15 cellular contexts compared by ENCODE assay signal in the genomic region with DNA sequence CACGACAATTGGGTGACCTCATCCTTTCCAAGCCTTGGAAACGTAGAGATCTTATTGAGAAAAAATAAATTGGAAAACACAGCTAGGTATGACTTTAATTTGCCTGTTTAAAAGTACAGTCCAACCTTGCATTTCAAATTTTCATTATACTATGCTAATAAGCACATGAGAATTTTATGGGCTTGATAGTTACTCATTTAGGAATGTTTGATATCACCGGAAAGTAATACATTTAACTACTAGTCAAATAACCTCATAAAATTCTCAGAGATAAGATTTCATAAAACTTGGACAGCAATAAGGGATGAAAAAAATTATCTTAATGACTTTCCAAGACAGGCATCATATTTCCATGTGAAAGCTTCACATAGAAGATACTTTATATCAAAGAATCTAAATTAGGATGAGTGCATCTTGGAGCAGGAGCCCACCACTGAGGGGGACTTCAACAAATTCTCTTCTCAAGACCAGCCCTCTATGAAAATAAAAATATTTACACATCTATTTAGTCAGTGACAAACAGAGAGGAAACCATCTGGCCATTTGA.
DNase-seq lines count a peak whose midpoint lies in the region; ATAC-seq and TF ChIP-seq lines count a peak whose summit lies in the region.
"Had no signal": no experiment of that assay in that cellular context is flagged by ENCODE, and none has a peak within 500 bp of the region (broad histone marks: within the 10 kb centered on the region; RNA-seq: fewer than 3 reads in every experiment).

No MANE protein-coding gene starts in this region.

- DNase-seq in GM23338 (ENCODE audit: low spot score) (no peak), WERI-Rb-1 (no peak), CD1c-positive myeloid dendritic cell (ENCODE audit: extremely low spot score) (no peak)
- DNase-seq in activated naive CD4-positive, alpha-beta T cell treated with anti-CD3 and anti-CD28 coated beads, Interleukin-2, amount 50 U/mL, for 16 hours = no peak
- no peak for DNase-seq in stimulated activated CD4-positive, alpha-beta T cell treated with anti-CD3 and anti-CD28 coated beads, Interleukin-15, amount 100 ng/mL, for 24 hours
- DNase-seq: Caco-2; CD8-positive, alpha-beta memory T cell; DND-41; GDM1; GM23248; HFFc6 had no signal

- peaks cover 6% of the 10 kb centered on the region; the same call in 1 of the 2 replicates for H3K4me1 ChIP-seq in GM23338 (ENCODE audit: insufficient read depth)
- peaks cover 12% of the 10 kb centered on the region for H3K4me1 ChIP-seq in HEK293 (ENCODE audit: control insufficient read depth, insufficient read depth, low read length)
- peaks cover 50% of the 10 kb centered on the region for H3K4me1 ChIP-seq in parathyroid adenoma
- H3K4me1 ChIP-seq: Caco-2 had no signal

- H3K9ac ChIP-seq in parathyroid adenoma = no peak overlapping the region
- H3K9ac ChIP-seq: GM23248 had no signal

- H3K4me3 Mint-ChIP-seq in GM23338 = no peak overlapping the region
- H3K4me3 Mint-ChIP-seq: CD14-positive monocyte; CD8-positive, alpha-beta memory T cell; HFFc6 had no signal

- H3F3A ChIP-seq in GM23338 (replicated peaks; ENCODE audit: low read depth) = no peaks in the 10 kb centered on the region

- H3K27me3 Mint-ChIP-seq in GM23338 (ENCODE audit: insufficient read depth, low read depth, poor library complexity) = peaks cover 2% of the 10 kb centered on the region
- H3K27me3 Mint-ChIP-seq: CD8-positive, alpha-beta memory T cell had no signal

- no peaks in the 10 kb centered on the region for H3K27me3 ChIP-seq in GM23338 (ENCODE audit: insufficient read depth)
- H3K27me3 ChIP-seq in WERI-Rb-1 (ENCODE audit: insufficient read depth, low read depth, severe bottlenecking) = no peaks in the 10 kb centered on the region
- H3K27me3 ChIP-seq in parathyroid adenoma (ENCODE audit: control insufficient read depth, insufficient read depth, low read length) = no peaks in the 10 kb centered on the region

- no peaks in the 10 kb centered on the region for H3K36me3 Mint-ChIP-seq in GM23338 (ENCODE audit: low read depth)
- H3K36me3 Mint-ChIP-seq: CD14-positive monocyte; CD8-positive, alpha-beta memory T cell had no signal

- POLR2A ChIA-PET in HEK293 (lab: Yijun Ruan, JAX) = interaction anchor here (1.0 to 2.3 kb wide), 4 partner anchors 78 to 236 kb away, joined by 3 to 31 read pairs (median 6); a partner anchor contains a TSS

- H3K4me3 ChIP-seq in GM23338 (no peak overlapping the region), HEK293 (ENCODE audit: low read depth, low read length) (no peak overlapping the region), WERI-Rb-1 (ENCODE audit: low read depth, low read length) (no peak overlapping the region), parathyroid adenoma (ENCODE audit: low read depth, low read length) (no peak overlapping the region)
- H3K4me3 ChIP-seq: GM23248, HAP-1 had no signal

- no peaks in the 10 kb centered on the region for H4K20me1 ChIP-seq in GM23338 (replicated peaks; ENCODE audit: insufficient read depth)

- peaks cover 4% of the 10 kb centered on the region; the same call in 2 of the 3 replicates for H3K4me1 Mint-ChIP-seq in GM23338
- H3K4me1 Mint-ChIP-seq: CD14-positive monocyte; CD8-positive, alpha-beta memory T cell had no signal

- H3K79me2 ChIP-seq in GM23338 (replicated peaks; ENCODE audit: insufficient read depth) = no peaks in the 10 kb centered on the region
- no peaks in the 10 kb centered on the region for H3K79me2 ChIP-seq in parathyroid adenoma

- TF ChIP-seq CTCF in GM23338 (conservative IDR thresholded peaks at IDR 0.05; ENCODE audit: low read depth in 2 of 2) = no peak
- TF ChIP-seq CTCF in HEK293 (tag by site-specific recombination; IDR thresholded peaks at IDR 0.05) = no peak
- no peak for TF ChIP-seq CTCF in WERI-Rb-1 (IDR thresholded peaks at IDR 0.05; ENCODE audit: low read depth, low read length)
- TF ChIP-seq CTCF in parathyroid adenoma (IDR thresholded peaks at IDR 0.05) = no peak

- H3K36me3 ChIP-seq in GM23338 (ENCODE audit: insufficient read depth) (no peaks in the 10 kb centered on the region), HEK293 (ENCODE audit: control insufficient read depth in 2 of 2, insufficient read depth in 1 of 2, low read length in 2 of 2) (no peaks in the 10 kb centered on the region), WERI-Rb-1 (no peaks in the 10 kb centered on the region), parathyroid adenoma (ENCODE audit: control insufficient read depth, insufficient read depth, low read length) (no peaks in the 10 kb centered on the region)
- H3K36me3 ChIP-seq: HAP-1 had no signal

- H2AFZ ChIP-seq in GM23338 = peak overlapping the region; percentile 40; the same call in 1 of the 2 replicates
- peak overlapping the region; percentile 50 for H2AFZ ChIP-seq in parathyroid adenoma
- H2AFZ ChIP-seq: GM23248 had no signal

- no peak overlapping the region for H3K4me2 ChIP-seq in GM23338
- H3K4me2 ChIP-seq in parathyroid adenoma (ENCODE audit: low read length) = no peak overlapping the region

- no peaks in the 10 kb centered on the region for H3K9me2 ChIP-seq in GM23338 (ENCODE audit: insufficient read depth)

- no peak for ATAC-seq in GM23338

- no peak overlapping the region for H3K27ac Mint-ChIP-seq in GM23338
- H3K27ac Mint-ChIP-seq: CD14-positive monocyte; CD8-positive, alpha-beta memory T cell; HFFc6 had no signal

- CTCF ChIA-PET in HEK293 (lab: Yijun Ruan, JAX) = interaction anchor here (0.7 to 1.8 kb wide), 5 partner anchors 9 to 241 kb away, joined by 3 to 7 read pairs (median 3); no protein-coding TSS in a partner anchor

- H3K27ac ChIP-seq in GM23338 (ENCODE audit: low read depth) (no peak overlapping the region), HEK293 (ENCODE audit: extremely low read depth, low read depth, low read length) (peak overlapping the region; percentile 11), WERI-Rb-1 (peak overlapping the region; percentile 16; the same call in 1 of the 2 replicates), parathyroid adenoma (peak overlapping the region; percentile 56)
- H3K27ac ChIP-seq: GM23248 had no signal

- no peaks in the 10 kb centered on the region for H3K9me3 ChIP-seq in HEK293 (ENCODE audit: control insufficient read depth, insufficient read depth, low read depth, low read length)
- no peaks in the 10 kb centered on the region for H3K9me3 ChIP-seq in WERI-Rb-1 (ENCODE audit: severe bottlenecking)
- no peaks in the 10 kb centered on the region for H3K9me3 ChIP-seq in parathyroid adenoma (ENCODE audit: control insufficient read depth, low read length)
- H3K9me3 ChIP-seq: Caco-2, HAP-1 had no signal

- H3K9me3 Mint-ChIP-seq in GM23338 = no peaks in the 10 kb centered on the region
- H3K9me3 Mint-ChIP-seq: CD14-positive monocyte had no signal

TF ChIP-seq in GM23338, 12 proteins besides CTCF, POLR2A, EP300 and RAD21 (continues in another document):
- TF ChIP-seq ZNF114 (CRISPR knock-in tag; IDR thresholded peaks at IDR 0.05) (no peak), EZH2phosphoT487 (IDR thresholded peaks at IDR 0.05; ENCODE audit: unreplicated experiment) (no peak), ZNF331 (CRISPR knock-in tag; IDR thresholded peaks at IDR 0.05; ENCODE audit: low read depth) (no peak), CREB1 (CRISPR knock-in tag; IDR thresholded peaks at IDR 0.05; ENCODE audit: low read depth) (no peak), POLR2AphosphoS5 (IDR thresholded peaks at IDR 0.05; ENCODE audit: low read depth) (no peak)

TF ChIP-seq in HEK293, 187 proteins besides CTCF, POLR2A, EP300 and RAD21 (continues in another document):
- no peak for TF ChIP-seq ZNF654 (tag by site-specific recombination; IDR thresholded peaks at IDR 0.05; ENCODE audit: low read depth)
- TF ChIP-seq, protein P1, sequence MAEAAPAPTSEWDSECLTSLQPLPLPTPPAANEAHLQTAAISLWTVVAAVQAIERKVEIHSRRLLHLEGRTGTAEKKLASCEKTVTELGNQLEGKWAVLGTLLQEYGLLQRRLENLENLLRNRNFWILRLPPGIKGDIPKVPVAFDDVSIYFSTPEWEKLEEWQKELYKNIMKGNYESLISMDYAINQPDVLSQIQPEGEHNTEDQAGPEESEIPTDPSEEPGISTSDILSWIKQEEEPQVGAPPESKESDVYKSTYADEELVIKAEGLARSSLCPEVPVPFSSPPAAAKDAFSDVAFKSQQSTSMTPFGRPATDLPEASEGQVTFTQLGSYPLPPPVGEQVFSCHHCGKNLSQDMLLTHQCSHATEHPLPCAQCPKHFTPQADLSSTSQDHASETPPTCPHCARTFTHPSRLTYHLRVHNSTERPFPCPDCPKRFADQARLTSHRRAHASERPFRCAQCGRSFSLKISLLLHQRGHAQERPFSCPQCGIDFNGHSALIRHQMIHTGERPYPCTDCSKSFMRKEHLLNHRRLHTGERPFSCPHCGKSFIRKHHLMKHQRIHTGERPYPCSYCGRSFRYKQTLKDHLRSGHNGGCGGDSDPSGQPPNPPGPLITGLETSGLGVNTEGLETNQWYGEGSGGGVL (tag by site-specific recombination; IDR thresholded peaks at IDR 0.05) = no peak
- TF ChIP-seq, protein P2, sequence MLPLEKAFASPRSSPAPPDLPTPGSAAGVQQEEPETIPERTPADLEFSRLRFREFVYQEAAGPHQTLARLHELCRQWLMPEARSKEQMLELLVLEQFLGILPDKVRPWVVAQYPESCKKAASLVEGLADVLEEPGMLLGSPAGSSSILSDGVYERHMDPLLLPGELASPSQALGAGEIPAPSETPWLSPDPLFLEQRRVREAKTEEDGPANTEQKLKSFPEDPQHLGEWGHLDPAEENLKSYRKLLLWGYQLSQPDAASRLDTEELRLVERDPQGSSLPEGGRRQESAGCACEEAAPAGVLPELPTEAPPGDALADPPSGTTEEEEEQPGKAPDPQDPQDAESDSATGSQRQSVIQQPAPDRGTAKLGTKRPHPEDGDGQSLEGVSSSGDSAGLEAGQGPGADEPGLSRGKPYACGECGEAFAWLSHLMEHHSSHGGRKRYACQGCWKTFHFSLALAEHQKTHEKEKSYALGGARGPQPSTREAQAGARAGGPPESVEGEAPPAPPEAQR (tag by site-specific recombination; IDR thresholded peaks at IDR 0.05) = no peak
- TF ChIP-seq ZNF776 (tag by site-specific recombination; IDR thresholded peaks at IDR 0.05; ENCODE audit: borderline replicate concordance) = no peak
- no peak for TF ChIP-seq ZBTB1 (tag by site-specific recombination; IDR thresholded peaks at IDR 0.05)
- TF ChIP-seq, protein P3, sequence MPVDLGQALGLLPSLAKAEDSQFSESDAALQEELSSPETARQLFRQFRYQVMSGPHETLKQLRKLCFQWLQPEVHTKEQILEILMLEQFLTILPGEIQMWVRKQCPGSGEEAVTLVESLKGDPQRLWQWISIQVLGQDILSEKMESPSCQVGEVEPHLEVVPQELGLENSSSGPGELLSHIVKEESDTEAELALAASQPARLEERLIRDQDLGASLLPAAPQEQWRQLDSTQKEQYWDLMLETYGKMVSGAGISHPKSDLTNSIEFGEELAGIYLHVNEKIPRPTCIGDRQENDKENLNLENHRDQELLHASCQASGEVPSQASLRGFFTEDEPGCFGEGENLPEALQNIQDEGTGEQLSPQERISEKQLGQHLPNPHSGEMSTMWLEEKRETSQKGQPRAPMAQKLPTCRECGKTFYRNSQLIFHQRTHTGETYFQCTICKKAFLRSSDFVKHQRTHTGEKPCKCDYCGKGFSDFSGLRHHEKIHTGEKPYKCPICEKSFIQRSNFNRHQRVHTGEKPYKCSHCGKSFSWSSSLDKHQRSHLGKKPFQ (tag by site-specific recombination; IDR thresholded peaks at IDR 0.05) = 0 out of 2 replicates have a peak, but pooled peaks have one; percentile 42
- no peak for TF ChIP-seq ZNF211 (tag by site-specific recombination; IDR thresholded peaks at IDR 0.05; ENCODE audit: low read depth)
